ENCODE assay signal across 8 cellular contexts in genomic region chr10:80599424-80599847, GRCh38.
DNase-seq lines count a peak whose midpoint lies in the region; ATAC-seq and TF ChIP-seq lines count a peak whose summit lies in the region.

No MANE protein-coding gene starts in this region.

- H2AK5ac ChIP-seq in H9 (ENCODE audit: insufficient read length, low read length), result no peak overlapping the region

- H2BK20ac ChIP-seq in H9 (ENCODE audit: low read depth, low read length, poor library complexity, severe bottlenecking), result no peak overlapping the region

- H4K91ac ChIP-seq in H9 (ENCODE audit: insufficient read length, low read depth, low read length), result no peak overlapping the region

- H3K4me2 ChIP-seq in H9 (ENCODE audit: insufficient read depth, insufficient read length, low read length), result no peak overlapping the region
- H3K4me2 ChIP-seq in Karpas-422 (ENCODE audit: low read depth, low read length, poor library complexity, severe bottlenecking), result peak overlapping the region; percentile 28
- no peak overlapping the region for H3K4me2 ChIP-seq in neural cell (ENCODE audit: low read length)

- no peak overlapping the region for H2BK12ac ChIP-seq in H9 (ENCODE audit: insufficient read length, low read depth, low read length)

- no peaks in the 10 kb centered on the region; the same call in 1 of the 2 replicates for H3K27me3 ChIP-seq in H9 (ENCODE audit: insufficient read depth, low read length)
- H3K27me3 ChIP-seq in Karpas-422 (ENCODE audit: low read length), result no peaks in the 10 kb centered on the region
- H3K27me3 ChIP-seq in neural cell (ENCODE audit: insufficient read depth, low read depth, low read length), result no peaks in the 10 kb centered on the region

- no peaks in the 10 kb centered on the region for H3K9me2 ChIP-seq in Karpas-422 (replicated peaks; ENCODE audit: insufficient read depth, low read length)
- H3K9me2 ChIP-seq in neural cell (ENCODE audit: insufficient read depth, low read length), result no peaks in the 10 kb centered on the region

- H3K9me3 ChIP-seq in H9 (ENCODE audit: control insufficient read depth, low read depth, low read length) (no peaks in the 10 kb centered on the region), Karpas-422 (ENCODE audit: low read length) (no peaks in the 10 kb centered on the region), neural cell (ENCODE audit: low read length) (no peaks in the 10 kb centered on the region)

- H2BK120ac ChIP-seq in H9 (ENCODE audit: low read depth, low read length, poor library complexity, severe bottlenecking), result no peak overlapping the region

- H2AFZ ChIP-seq in H9 (ENCODE audit: low read length) (no peak overlapping the region), Karpas-422 (ENCODE audit: low read length) (no peak overlapping the region), neural cell (ENCODE audit: low read depth, low read length) (no peak overlapping the region)

- no peaks in the 10 kb centered on the region for H3K9me3 Mint-ChIP-seq in H9
- H3K9me3 Mint-ChIP-seq in WTC11, result no peaks in the 10 kb centered on the region

- H3K27me3 Mint-ChIP-seq in H9 (ENCODE audit: low read depth) (peaks cover 8% of the 10 kb centered on the region), WTC11 (ENCODE audit: low read depth) (no peaks in the 10 kb centered on the region)

- H3F3A ChIP-seq in neural cell (ENCODE audit: insufficient read depth, low read length, poor library complexity, severe bottlenecking), result no peaks in the 10 kb centered on the region

- H3K4me1 Mint-ChIP-seq in H9 (peaks cover 6 to 12% of the 10 kb centered on the region in 2 experiments; a peak in 3 of 4 replicates), WTC11 (0 out of 2 replicates have a peak, but pooled peaks cover 5% of the 10 kb centered on the region)

- no peak overlapping the region for H3T11ph ChIP-seq in H9 (ENCODE audit: low read length)

- no peak overlapping the region for H4K5ac ChIP-seq in H9 (ENCODE audit: insufficient read length, low read depth, low read length)

- H3K23ac ChIP-seq in H9 (ENCODE audit: insufficient read length, low read depth, low read length), result no peak overlapping the region

- H3K36me3 Mint-ChIP-seq in H9 (ENCODE audit: insufficient read depth in 1 of 3, low read depth in 3 of 3), result no peaks in the 10 kb centered on the region
- H3K36me3 Mint-ChIP-seq in WTC11, result no peaks in the 10 kb centered on the region

- H3K18ac ChIP-seq in H9 (ENCODE audit: insufficient read length, low read depth, low read length), result no peak overlapping the region

- H4K20me1 ChIP-seq in H9 (ENCODE audit: control insufficient read depth, insufficient read depth, insufficient read length) (no peaks in the 10 kb centered on the region), Karpas-422 (ENCODE audit: insufficient read depth, low read depth, low read length) (no peaks in the 10 kb centered on the region), neural cell (ENCODE audit: insufficient read depth) (no peaks in the 10 kb centered on the region)

- H3K4me3 Mint-ChIP-seq in H9 (no peak overlapping the region), WTC11 (no peak overlapping the region)

- TF ChIP-seq RAD21 in neural cell (conservative IDR thresholded peaks at IDR 0.05), result peak; percentile 24

- H3K9ac ChIP-seq in H9 (ENCODE audit: extremely low read depth, insufficient read length, low read length) (no peak overlapping the region), Karpas-422 (ENCODE audit: low read length) (no peak overlapping the region), neural cell (ENCODE audit: low read length) (no peak overlapping the region)

- H2BK5ac ChIP-seq in H9 (ENCODE audit: insufficient read length, low read length), result no peak overlapping the region

- no CpG with 5 or more reads among the region's 8 CpGs for WGBS in H9 (ENCODE audit: extremely low coverage, insufficient read length, low lambda C conversion rate)

- CTCF ChIA-PET in WTC11 (lab: Charles Lee), result interaction anchor here (0.5 to 3.3 kb wide), 35 partner anchors 10 to 580 kb away, joined by 3 to 27 read pairs (median 4); partner anchors contain the start of gene PRXL2A

- TF ChIP-seq CTCF in GM10266 (IDR thresholded peaks at IDR 0.05; ENCODE audit: control insufficient read depth, insufficient read depth, low read depth, missing control alignments) (peak; percentile 81), H9 (conservative IDR thresholded peaks at IDR 0.05) (peak; percentile 94), WTC11 (IDR thresholded peaks at IDR 0.05) (peak; percentile 83), fibroblast of mammary gland (conservative IDR thresholded peaks at IDR 0.05; ENCODE audit: control insufficient read depth, insufficient read depth, low read depth, low read length) (peak; percentile 62), neural cell (IDR thresholded peaks at IDR 0.05; ENCODE audit: poor library complexity, severe bottlenecking) (peak; percentile 44)

- no peaks in the 10 kb centered on the region for H3K79me1 ChIP-seq in H9 (ENCODE audit: insufficient read depth, low read depth, low read length, poor library complexity, severe bottlenecking)

- H2BK15ac ChIP-seq in H9 (ENCODE audit: low read depth, low read length), result no peak overlapping the region

- H3K4me1 ChIP-seq in H9 (ENCODE audit: insufficient read depth, low read length) (no peaks in the 10 kb centered on the region), Karpas-422 (ENCODE audit: low read length) (peaks cover 18% of the 10 kb centered on the region)

- H3K27ac Mint-ChIP-seq in H9, result peak overlapping the region in 1 of 3 experiments; percentile 45; a peak in 1 of 7 replicates
- no peak overlapping the region for H3K27ac Mint-ChIP-seq in WTC11

- TF ChIP-seq EP300 in neural cell (conservative IDR thresholded peaks at IDR 0.05; ENCODE audit: poor library complexity, severe bottlenecking), result no peak

- H3K56ac ChIP-seq in H9 (ENCODE audit: insufficient read length, low read depth, low read length), result no peak overlapping the region

- no peak overlapping the region for H3K4ac ChIP-seq in H9 (ENCODE audit: low read depth, low read length)

- H3K79me2 ChIP-seq in H9 (ENCODE audit: insufficient read depth, low read length), result no peaks in the 10 kb centered on the region
- no peaks in the 10 kb centered on the region for H3K79me2 ChIP-seq in Karpas-422 (ENCODE audit: low read length)
- H3K79me2 ChIP-seq in neural cell (replicated peaks; ENCODE audit: insufficient read depth, low read length), result no peaks in the 10 kb centered on the region

- H3K36me3 ChIP-seq in Karpas-422 (ENCODE audit: insufficient read depth, low read length), result no peaks in the 10 kb centered on the region
- H3K36me3 ChIP-seq in neural cell (ENCODE audit: insufficient read depth, low read length), result no peaks in the 10 kb centered on the region

- no peak overlapping the region for H3K4me3 ChIP-seq in Karpas-422 (ENCODE audit: low read length)
- no peak overlapping the region for H3K4me3 ChIP-seq in fibroblast of mammary gland (ENCODE audit: control insufficient read depth, low read depth, low read length)
- no peak overlapping the region for H3K4me3 ChIP-seq in neural cell (ENCODE audit: low read length)

- H4K8ac ChIP-seq in H9 (replicated peaks; ENCODE audit: insufficient read length, low read depth, low read length), result no peak overlapping the region

- no peaks in the 10 kb centered on the region for H3K23me2 ChIP-seq in H9 (ENCODE audit: insufficient read length, low read depth, low read length, poor library complexity, severe bottlenecking)

- ATAC-seq in WTC11, result peak; percentile 93

- no peak overlapping the region for H3K14ac ChIP-seq in H9 (ENCODE audit: insufficient read depth, low read length)

- no peak overlapping the region for H3K27ac ChIP-seq in H9 (ENCODE audit: insufficient read length, low read depth, low read length)
- H3K27ac ChIP-seq in Karpas-422 (ENCODE audit: low read length), result no peak overlapping the region
- H3K27ac ChIP-seq in neural cell (ENCODE audit: low read length), result no peak overlapping the region

- POLR2A ChIA-PET in WTC11 (lab: Charles Lee), result interaction anchor here (0.5 kb wide), 1 partner anchor 281 kb away, joined by 4 read pairs; no protein-coding TSS in a partner anchor

- peak; percentile 55 for DNase-seq in 8988T
- peak; percentile 81 for DNase-seq in GM10266 (ENCODE audit: extremely low spot score)
- DNase-seq in H9, result peak; percentile 87
- DNase-seq in Karpas-422, result peak; percentile 86
- DNase-seq in WTC11 (ENCODE audit: low spot score), result peak; percentile 78
- peak; percentile 53 for DNase-seq in fibroblast of mammary gland (ENCODE audit: low read depth)
- no peak for DNase-seq in HuH-7.5 (ENCODE audit: low spot score)

TF ChIP-seq in WTC11, 78 proteins besides CTCF, POLR2A, EP300 and RAD21 (continues in another document):
- TF ChIP-seq CREB1 (CRISPR knock-in tag; IDR thresholded peaks at IDR 0.05) (no peak), ATF3 (CRISPR knock-in tag; conservative IDR thresholded peaks at IDR 0.05) (no peak)

TF ChIP-seq in neural cell, 6 proteins besides CTCF, POLR2A, EP300 and RAD21:
- TF ChIP-seq SMC3 (conservative IDR thresholded peaks at IDR 0.05; ENCODE audit: poor library complexity) (peak; percentile 14), EZH2 (IDR thresholded peaks at IDR 0.05; ENCODE audit: borderline replicate concordance, insufficient read depth, low read length, poor library complexity, severe bottlenecking) (no peak), POLR2AphosphoS5 (IDR thresholded peaks at IDR 0.05) (no peak)
TF ChIP-seq in neural cell: peak in this region for 1.

Comparison
In these comparisons a context has a peak if more than half of its experiments do, and no peak if none do; other contexts are left out.
1. CTCF ChIP-seq: peak in every context shown above with its lines; median percentile 94 in H9; 83 in WTC11; 81 in GM10266; 62 in fibroblast of mammary gland; 44 in neural cell.